Comparison of ENCODE assay signal across 8 cellular contexts in genomic region chr1:211951856-211952255, GRCh38.
DNase-seq lines count a peak whose midpoint lies in the region; ATAC-seq and TF ChIP-seq lines count a peak whose summit lies in the region.

No MANE protein-coding gene starts in this region.

- H3K27me3 ChIP-seq in SJCRH30 = no peaks in the 10 kb centered on the region

- no peak overlapping the region for H3K27ac ChIP-seq in SJCRH30

- H3K4me3 ChIP-seq in epithelial cell of proximal tubule (ENCODE audit: low read depth, low read length) = no peak overlapping the region
- H3K4me3 ChIP-seq in SJCRH30 = no peak overlapping the region

- peaks cover 36% of the 10 kb centered on the region for H3K36me3 ChIP-seq in SJCRH30

- no peaks in the 10 kb centered on the region; the same call in 1 of the 2 replicates for H3K9me3 ChIP-seq in SJCRH30 (replicated peaks)

- TF ChIP-seq CTCF in epithelial cell of proximal tubule (conservative IDR thresholded peaks at IDR 0.05; ENCODE audit: low read depth, low read length) = no peak

- peak; percentile 82 for ATAC-seq in GM21360 (IDR thresholded peaks at IDR 0.05; ENCODE audit: unreplicated experiment)
- ATAC-seq in HG03565 (IDR thresholded peaks at IDR 0.05; ENCODE audit: unreplicated experiment) = peak; percentile 87

- H3K4me1 ChIP-seq in SJCRH30 = no peaks in the 10 kb centered on the region

- peak; percentile 82 for DNase-seq in Daoy (ENCODE audit: low read depth)
- peak; percentile 89 for DNase-seq in epithelial cell of proximal tubule (ENCODE audit: low read depth)
- DNase-seq in dedifferentiated amniotic fluid mesenchymal stem cell (ENCODE audit: extremely low spot score) = no peak
- no peak for DNase-seq in SJCRH30
- DNase-seq in cerebellum (ENCODE audit: low spot score) = no peak
- DNase-seq in HuH-7 (ENCODE audit: low spot score) = no peak

Comparison
In these comparisons a context has a peak if more than half of its experiments do, and no peak if none do; other contexts are left out.
1. DNase-seq: peak in Daoy (single experiment) and epithelial cell of proximal tubule (single experiment); none in dedifferentiated amniotic fluid mesenchymal stem cell (single experiment), SJCRH30 (0 of 2), cerebellum (single experiment) and HuH-7 (single experiment).